8 cellular contexts compared by ENCODE assay signal in genomic region chr1:93448983-93449805, GRCh38. TPM values are rescaled to one million over a fixed set of nuclear protein-coding genes. Genes with fewer than 3 reads are reported as not detected.
DNase-seq lines count a peak whose midpoint lies in the region; ATAC-seq and TF ChIP-seq lines count a peak whose summit lies in the region.

No MANE protein-coding gene starts in this region.

- ATAC-seq in stimulated activated naive CD8-positive, alpha-beta T cell treated with anti-CD3 and anti-CD28 coated beads, Interleukin-15, amount 100 ng/mL, for 72 hours: no peak
- no peak for ATAC-seq in HG03378 (IDR thresholded peaks at IDR 0.05; ENCODE audit: unreplicated experiment)

- peaks cover 17% of the 10 kb centered on the region for H3K4me1 Mint-ChIP-seq in activated T-cell treated with anti-CD3 and anti-CD28 coated beads, Interleukin-2, amount 50 U/mL, for 24 hours (ENCODE audit: low read depth)
- H3K4me1 Mint-ChIP-seq in brain: peaks cover 62% of the 10 kb centered on the region
- H3K4me1 Mint-ChIP-seq in stimulated activated naive CD8-positive, alpha-beta T cell treated with anti-CD3 and anti-CD28 coated beads, Interleukin-15, amount 100 ng/mL, for 72 hours: peaks cover 20% of the 10 kb centered on the region

- H3K27ac Mint-ChIP-seq in activated T-cell treated with anti-CD3 and anti-CD28 coated beads, Interleukin-2, amount 50 U/mL, for 24 hours: no peak overlapping the region
- peak overlapping the region; percentile 99 to 100 (median 99) for H3K27ac Mint-ChIP-seq in brain
- H3K27ac Mint-ChIP-seq in stimulated activated naive CD8-positive, alpha-beta T cell treated with anti-CD3 and anti-CD28 coated beads, Interleukin-15, amount 100 ng/mL, for 72 hours: peak overlapping the region in 1 of 2 donors; percentile 31

- H3K27me3 ChIP-seq in kidney epithelial cell (ENCODE audit: control insufficient read depth, insufficient read depth, low read length): no peaks in the 10 kb centered on the region

- no peaks in the 10 kb centered on the region for H3K36me3 Mint-ChIP-seq in activated T-cell treated with anti-CD3 and anti-CD28 coated beads, Interleukin-2, amount 50 U/mL, for 24 hours (ENCODE audit: low read depth)
- H3K36me3 Mint-ChIP-seq in brain: peaks cover 4% of the 10 kb centered on the region

- H3K9me3 Mint-ChIP-seq in activated T-cell treated with anti-CD3 and anti-CD28 coated beads, Interleukin-2, amount 50 U/mL, for 24 hours: no peaks in the 10 kb centered on the region
- peaks cover 0 to 7% (median 0%) of the 10 kb centered on the region in 5 experiments for H3K9me3 Mint-ChIP-seq in brain
- H3K9me3 Mint-ChIP-seq in stimulated activated naive CD8-positive, alpha-beta T cell treated with anti-CD3 and anti-CD28 coated beads, Interleukin-15, amount 100 ng/mL, for 72 hours: no peaks in the 10 kb centered on the region

- TF ChIP-seq CTCF in brain (conservative IDR thresholded peaks at IDR 0.05) (no peak), kidney epithelial cell (IDR thresholded peaks at IDR 0.05; ENCODE audit: insufficient read depth, low read length, poor library complexity, severe bottlenecking) (peak; percentile 20)

- H3K4me3 ChIP-seq in kidney epithelial cell (ENCODE audit: low read depth, low read length): peak overlapping the region; percentile 83

- H3K27me3 Mint-ChIP-seq in activated T-cell treated with anti-CD3 and anti-CD28 coated beads, Interleukin-2, amount 50 U/mL, for 24 hours: peaks cover 63% of the 10 kb centered on the region
- H3K27me3 Mint-ChIP-seq in brain: peaks cover 22% of the 10 kb centered on the region
- peaks cover 74% of the 10 kb centered on the region for H3K27me3 Mint-ChIP-seq in stimulated activated naive CD8-positive, alpha-beta T cell treated with anti-CD3 and anti-CD28 coated beads, Interleukin-15, amount 100 ng/mL, for 72 hours

- H3K4me3 Mint-ChIP-seq in activated T-cell treated with anti-CD3 and anti-CD28 coated beads, Interleukin-2, amount 50 U/mL, for 24 hours: peak overlapping the region; percentile 82
- H3K4me3 Mint-ChIP-seq in brain: peak overlapping the region; percentile 97 to 100 (median 99)
- H3K4me3 Mint-ChIP-seq in stimulated activated naive CD8-positive, alpha-beta T cell treated with anti-CD3 and anti-CD28 coated beads, Interleukin-15, amount 100 ng/mL, for 72 hours: peak overlapping the region; percentile 95

- DNase-seq in activated T-cell treated with anti-CD3 and anti-CD28 coated beads, Interleukin-2, amount 50 U/mL, for 24 hours: no peak
- DNase-seq in activated T-cell treated with anti-CD3 and anti-CD28 coated beads for 4 hours (no peak), NCI-H1930 (lab: John Stamatoyannopoulos, UW) (peak; percentile 22 to 43), kidney epithelial cell (ENCODE audit: low read depth) (no peak)
- DNase-seq in stimulated activated naive CD8-positive, alpha-beta T cell treated with anti-CD3 and anti-CD28 coated beads, Interleukin-15, amount 100 ng/mL, for 72 hours: no peak
- no peak for DNase-seq in stimulated activated CD4-positive, alpha-beta T cell treated with anti-CD3 and anti-CD28 coated beads, Interleukin-4, amount 100 ng/mL, for 1 hour

- no peaks in the 10 kb centered on the region for H3K36me3 ChIP-seq in kidney epithelial cell (ENCODE audit: control insufficient read depth, insufficient read depth, low read length)

RNA-seq across cellular contexts. Expression of gene FNBP1L, which starts 1.3 kb away (rescaled TPM):
- 42.0 TPM for polyA plus RNA-seq in brain (ENCODE audit: insufficient read depth, low read depth, low replicate concordance)
- 68.9 and 78.6 TPM in 2 replicates for total RNA-seq in kidney epithelial cell

Comparison
In these comparisons a context has a peak if more than half of its experiments do, and no peak if none do; other contexts are left out.
1. DNase-seq: peak in NCI-H1930 (2 of 2); none in activated T-cell treated with anti-CD3 and anti-CD28 coated beads, Interleukin-2, amount 50 U/mL, for 24 hours (single experiment), activated T-cell treated with anti-CD3 and anti-CD28 coated beads for 4 hours (single experiment), kidney epithelial cell (single experiment), stimulated activated naive CD8-positive, alpha-beta T cell treated with anti-CD3 and anti-CD28 coated beads, Interleukin-15, amount 100 ng/mL, for 72 hours (0 of 2) and stimulated activated CD4-positive, alpha-beta T cell treated with anti-CD3 and anti-CD28 coated beads, Interleukin-4, amount 100 ng/mL, for 1 hour (single experiment).
2. Peak in every context shown above with its lines, with median percentiles within 50 percentile points of each other: H3K4me3 Mint-ChIP-seq.